Comparison of ENCODE assay signal across 11 cellular contexts in genomic region chr20:17822039-17822438, GRCh38.
A peak's percentile ranks its signal among the peaks of the same experiment; 100 is the strongest.
DNase-seq lines count a peak whose midpoint lies in the region; ATAC-seq, FAIRE-seq and TF ChIP-seq lines count a peak whose summit lies in the region.
"Had no signal": no experiment of that assay in that cellular context is flagged by ENCODE, and none has a peak within 500 bp of the region (broad histone marks: within the 10 kb centered on the region; RNA-seq: fewer than 3 reads in every experiment).

No MANE protein-coding gene starts in this region.

- CTCF ChIA-PET in OCI-LY7 (lab: Charles Lee; ENCODE audit: unreplicated experiment): interaction anchor here (0.6 kb wide), 1 partner anchor 147 kb away, joined by 3 read pairs; no protein-coding TSS in a partner anchor
- CTCF ChIA-PET in CD8-positive, alpha-beta memory T cell (lab: Charles Lee): no interaction called here

- H3K27me3 ChIP-seq in pancreas: no peaks in the 10 kb centered on the region
- H3K27me3 ChIP-seq in CD8-positive, alpha-beta memory T cell (ENCODE audit: insufficient read depth, low read length, poor library complexity, severe bottlenecking): no peaks in the 10 kb centered on the region

- H3K27ac ChIP-seq in OCI-LY7 (ENCODE audit: low read depth, low read length, poor library complexity, severe bottlenecking) (no peak overlapping the region), pancreas (peak overlapping the region; percentile 53 to 73 (median 63))
- no peak overlapping the region for H3K27ac ChIP-seq in CD8-positive, alpha-beta memory T cell (ENCODE audit: low read depth, low read length)

- no peak overlapping the region for H3K4me2 ChIP-seq in OCI-LY7 (ENCODE audit: low read length)

- no TSS peak for BruUV-seq in OCI-LY7 (replicated peaks; lab: Mats Ljungman, UMichigan)

- H3K4me3 Mint-ChIP-seq in CD8-positive, alpha-beta memory T cell: no peak overlapping the region

- H3K4me1 ChIP-seq in OCI-LY7 (ENCODE audit: insufficient read depth, low read length, poor library complexity, severe bottlenecking): peaks cover 5% of the 10 kb centered on the region
- peaks cover 14 to 25% (median 25%) of the 10 kb centered on the region in 3 donors for H3K4me1 ChIP-seq in pancreas
- no peaks in the 10 kb centered on the region for H3K4me1 ChIP-seq in CD8-positive, alpha-beta memory T cell (ENCODE audit: insufficient read depth, low read length)

- no peaks in the 10 kb centered on the region for H4K20me1 ChIP-seq in OCI-LY7 (ENCODE audit: insufficient read depth, low read length)

- no peaks in the 10 kb centered on the region for H3K4me1 Mint-ChIP-seq in CD8-positive, alpha-beta memory T cell

- peaks cover 5 to 14% (median 6%) of the 10 kb centered on the region in 5 donors for H3K9me3 Mint-ChIP-seq in CD8-positive, alpha-beta memory T cell

- peak; percentile 90 to 94 (median 94) for ATAC-seq in pancreas

- TF ChIP-seq CTCF in OCI-LY7 (conservative IDR thresholded peaks at IDR 0.05; ENCODE audit: low read length) (no peak), fibroblast of mammary gland (conservative IDR thresholded peaks at IDR 0.05; ENCODE audit: control insufficient read depth, insufficient read depth, low read depth, low read length) (no peak), pancreas (IDR thresholded peaks at IDR 0.05) (no peak)

- H3K79me2 ChIP-seq in OCI-LY7 (ENCODE audit: insufficient read depth, low read depth, low read length): no peaks in the 10 kb centered on the region

- H3K36me3 Mint-ChIP-seq in CD8-positive, alpha-beta memory T cell: peaks cover 0 to 6% (median 3%) of the 10 kb centered on the region in 3 donors

- intact Hi-C loops in OCI-LY7 (cut with micrococcal nuclease; ENCODE audit: unreplicated experiment) (no loop called here), pancreas (cut with DNase I) (no loop called here)

- H2AFZ ChIP-seq in OCI-LY7 (ENCODE audit: low read length): no peak overlapping the region

- no peak overlapping the region for H3K4me3 ChIP-seq in OCI-LY7 (ENCODE audit: low read depth, low read length, poor library complexity, severe bottlenecking)
- no peak overlapping the region for H3K4me3 ChIP-seq in fibroblast of mammary gland (ENCODE audit: control insufficient read depth, low read depth, low read length)
- no peak overlapping the region for H3K4me3 ChIP-seq in pancreas
- no peak overlapping the region for H3K4me3 ChIP-seq in CD8-positive, alpha-beta memory T cell (ENCODE audit: low read length)

- no peaks in the 10 kb centered on the region for H3K9me3 ChIP-seq in OCI-LY7 (ENCODE audit: low read length)
- H3K9me3 ChIP-seq in pancreas: no peaks in the 10 kb centered on the region
- no peaks in the 10 kb centered on the region for H3K9me3 ChIP-seq in CD8-positive, alpha-beta memory T cell (ENCODE audit: low read length)

- no peak overlapping the region for H3K27ac Mint-ChIP-seq in CD8-positive, alpha-beta memory T cell

- no peaks in the 10 kb centered on the region for H3K9me2 ChIP-seq in OCI-LY7 (ENCODE audit: insufficient read depth, low read length)

- POLR2A ChIA-PET in OCI-LY7 (lab: Charles Lee): interaction anchor here (0.7 kb wide), 1 partner anchor 14 kb away, joined by 3 read pairs; no protein-coding TSS in a partner anchor
- POLR2A ChIA-PET in CD8-positive, alpha-beta memory T cell (lab: Charles Lee): no interaction called here

- peak; percentile 85 for FAIRE-seq in pancreas (lab: Jason Lieb, UNC)

- DNase-seq in DMS53 (lab: John Stamatoyannopoulos, UW) (peak; percentile 69), OCI-LY7 (ENCODE audit: low spot score) (peak; percentile 30), fibroblast of mammary gland (ENCODE audit: low read depth) (peak; percentile 90), pancreas (peak in 3 of 6 donors; percentile 75 to 83 (median 81)), globus pallidus (ENCODE audit: low spot score) (no peak)
- no peak for DNase-seq in CD8-positive, alpha-beta memory T cell
- DNase-seq in stimulated activated CD4-positive, alpha-beta T cell treated with anti-CD3 and anti-CD28 coated beads, Interleukin-2, amount 100 ng/mL, for 48 hours: no peak
- DNase-seq in effector CD4-positive, alpha-beta T cell: no peak
- DNase-seq: DMS153, Kasumi-1, midbrain had no signal

- H3K36me3 ChIP-seq in OCI-LY7 (ENCODE audit: insufficient read depth, low read length): no peaks in the 10 kb centered on the region
- no peaks in the 10 kb centered on the region for H3K36me3 ChIP-seq in pancreas
- H3K36me3 ChIP-seq in CD8-positive, alpha-beta memory T cell (ENCODE audit: insufficient read depth, low read length): no peaks in the 10 kb centered on the region

- WGBS in pancreas, 2 donors: 31 to 34% methylated on average over 5 of the region's 5 CpGs

- peaks cover 0 to 4% of the 10 kb centered on the region in 2 donors for H3K27me3 Mint-ChIP-seq in CD8-positive, alpha-beta memory T cell

Comparison
In these comparisons a context has a peak if more than half of its experiments do, and no peak if none do; other contexts are left out.
1. DNase-seq: peak in DMS53 (single experiment), OCI-LY7 (single experiment) and fibroblast of mammary gland (single experiment); none in CD8-positive, alpha-beta memory T cell (0 of 5), globus pallidus (single experiment), stimulated activated CD4-positive, alpha-beta T cell treated with anti-CD3 and anti-CD28 coated beads, Interleukin-2, amount 100 ng/mL, for 48 hours (0 of 2) and effector CD4-positive, alpha-beta T cell (single experiment).
2. H3K27ac ChIP-seq: peak in pancreas (4 of 4); none in OCI-LY7 (single experiment) and CD8-positive, alpha-beta memory T cell (single experiment).